In genomic region chr14:22159049-22159448, GRCh38 we compare ENCODE assay signal across 17 cellular contexts.
DNase-seq lines count a peak whose midpoint lies in the region; ATAC-seq and TF ChIP-seq lines count a peak whose summit lies in the region.
"Had no signal": no experiment of that assay in that cellular context is flagged by ENCODE, and none has a peak within 500 bp of the region (broad histone marks: within the 10 kb centered on the region; RNA-seq: fewer than 3 reads in every experiment).

No MANE protein-coding gene starts in this region.

- no peak overlapping the region for H3K4me3 ChIP-seq in heart left ventricle
- H3K4me3 ChIP-seq: MG63, pancreas, thoracic aorta had no signal

- WGBS in heart left ventricle, 4 donors: 59 to 74% (median 70%) methylated on average over 2 of the region's 2 CpGs

- H3K27ac ChIP-seq in heart left ventricle: no peak overlapping the region
- H3K27ac ChIP-seq: pancreas, thoracic aorta, WERI-Rb-1 had no signal

- H3K9me3 ChIP-seq in T-helper 17 cell (ENCODE audit: control insufficient read depth, low read length, poor library complexity, severe bottlenecking): no peaks in the 10 kb centered on the region
- no peaks in the 10 kb centered on the region for H3K9me3 ChIP-seq in heart left ventricle
- H3K9me3 ChIP-seq: MG63, pancreas, thoracic aorta had no signal

- no peaks in the 10 kb centered on the region for H3K4me1 ChIP-seq in heart left ventricle
- H3K4me1 ChIP-seq: pancreas had no signal

- ATAC-seq in T-helper 17 cell: no peak
- no peak for ATAC-seq in HG02981 (IDR thresholded peaks at IDR 0.05; ENCODE audit: unreplicated experiment)
- ATAC-seq in heart left ventricle: no peak
- ATAC-seq in GM18909 (IDR thresholded peaks at IDR 0.05; ENCODE audit: poor library complexity, unreplicated experiment): no peak

- peaks cover 2% of the 10 kb centered on the region for H3K4me1 Mint-ChIP-seq in T-helper 17 cell

- no peaks in the 10 kb centered on the region for H3K36me3 ChIP-seq in heart left ventricle
- H3K36me3 ChIP-seq: MG63, pancreas, thoracic aorta, WERI-Rb-1 had no signal

- peak overlapping the region; percentile 28 for H3K4me3 Mint-ChIP-seq in T-helper 17 cell

- intact Hi-C loops in heart left ventricle (cut with DNase I): no loop called here

- DNase-seq in A172 (ENCODE audit: low spot score) (peak; percentile 21), HS-27A (ENCODE audit: low read depth) (peak; percentile 67), T-helper 17 cell (no peak), iPS-NIHi11 (ENCODE audit: low spot score) (peak; percentile 22), NCI-H446 (lab: John Stamatoyannopoulos, UW) (no peak), heart left ventricle (no peak)
- DNase-seq: AML-193, anterior cingulate cortex, dermis blood vessel endothelial cell, DMS79 treated with DMSO at 0.1 percent for 48 hours, MG63, midbrain, pancreas, WERI-Rb-1 had no signal

- peaks cover 0 to 9% (median 0%) of the 10 kb centered on the region in 9 donors for H3K27me3 ChIP-seq in heart left ventricle
- H3K27me3 ChIP-seq: MG63, pancreas had no signal

- TF ChIP-seq POLR2A in heart left ventricle (IDR thresholded peaks at IDR 0.05): no peak

- no peaks in the 10 kb centered on the region for H3K27me3 Mint-ChIP-seq in T-helper 17 cell

- no peak for TF ChIP-seq CTCF in heart left ventricle (IDR thresholded peaks at IDR 0.05)

- H3K27ac Mint-ChIP-seq in T-helper 17 cell: no peak overlapping the region

- H3K36me3 Mint-ChIP-seq in T-helper 17 cell (ENCODE audit: low read depth): no peaks in the 10 kb centered on the region

Comparison
In these comparisons a context has a peak if more than half of its experiments do, and no peak if none do; other contexts are left out.
1. DNase-seq: peak in A172 (single experiment), HS-27A (single experiment) and iPS-NIHi11 (single experiment); none in T-helper 17 cell (0 of 3), NCI-H446 (0 of 2) and heart left ventricle (0 of 5).